ENCODE assay signal across 2 cellular contexts in genomic region chr6:30962716-30963115, GRCh38.
TF ChIP-seq lines count a peak whose summit lies in the region.

No MANE protein-coding gene starts in this region.

TF ChIP-seq in HEK293, 187 proteins besides CTCF, POLR2A, EP300 and RAD21:
- TF ChIP-seq PBX3 (CRISPR knock-in tag; IDR thresholded peaks at IDR 0.05) (no peak), ZNF660 (tag by site-specific recombination; IDR thresholded peaks at IDR 0.05) (no peak), ZNF10 (tag by site-specific recombination; IDR thresholded peaks at IDR 0.05) (no peak), SP7 (tag by site-specific recombination; IDR thresholded peaks at IDR 0.05) (no peak), ZNF155 (tag by site-specific recombination; IDR thresholded peaks at IDR 0.05) (no peak), ZNF747 (tag by site-specific recombination; IDR thresholded peaks at IDR 0.05) (no peak), ZNF658 (tag by site-specific recombination; IDR thresholded peaks at IDR 0.05) (no peak), ZNF366 (tag by site-specific recombination; conservative IDR thresholded peaks at IDR 0.05) (peak; percentile 31; the same call in 1 of the 2 replicates), ZNF223 (tag by site-specific recombination; IDR thresholded peaks at IDR 0.05) (no peak)

TF ChIP-seq in K562, 482 proteins besides CTCF, POLR2A, EP300 and RAD21:
- no peak for TF ChIP-seq CUX1 (CRISPR knock-in tag; IDR thresholded peaks at IDR 0.05)
- no peak for TF ChIP-seq DDX20 (tag; IDR thresholded peaks at IDR 0.05; ENCODE audit: low read depth)
- no peak for TF ChIP-seq ERF (CRISPR knock-in tag; IDR thresholded peaks at IDR 0.05)
- TF ChIP-seq MITF (IDR thresholded peaks at IDR 0.05): no peak
- TF ChIP-seq BCLAF1 (IDR thresholded peaks at IDR 0.05; ENCODE audit: borderline replicate concordance in 1 of 2, control insufficient read depth in 1 of 2, low read depth in 2 of 2, low read length in 1 of 2): no peak
- TF ChIP-seq ARID3B (CRISPR knock-in tag; IDR thresholded peaks at IDR 0.05; ENCODE audit: borderline replicate concordance): no peak
- no peak for TF ChIP-seq POLR3A (IDR thresholded peaks at IDR 0.05; ENCODE audit: borderline replicate concordance, extremely low read depth, insufficient read depth, insufficient read length)
- TF ChIP-seq ZKSCAN1 (IDR thresholded peaks at IDR 0.05; ENCODE audit: low read depth, low read length): no peak
- TF ChIP-seq ZFP36 (IDR thresholded peaks at IDR 0.05; ENCODE audit: low read depth, low read length, partially characterized antibody): no peak
- no peak for TF ChIP-seq PATZ1 (CRISPR knock-in tag; IDR thresholded peaks at IDR 0.05; ENCODE audit: borderline replicate concordance)
- TF ChIP-seq MED1 (CRISPR knock-in tag; IDR thresholded peaks at IDR 0.05; ENCODE audit: borderline replicate concordance): no peak
- TF ChIP-seq BRCA1 (IDR thresholded peaks at IDR 0.05): no peak
- no peak for TF ChIP-seq BRCA1 (CRISPR knock-in tag; IDR thresholded peaks at IDR 0.05)
- TF ChIP-seq GABPB2 (CRISPR knock-in tag; conservative IDR thresholded peaks at IDR 0.05): no peak
- no peak for TF ChIP-seq ZNF143 (CRISPR knock-in tag; IDR thresholded peaks at IDR 0.05)
- TF ChIP-seq THRB (CRISPR knock-in tag; conservative IDR thresholded peaks at IDR 0.05): 0 out of 2 replicates have a peak, but pooled peaks have one; percentile 28
- TF ChIP-seq MCM7 (IDR thresholded peaks at IDR 0.05): no peak
- TF ChIP-seq ZNF277 (CRISPR knock-in tag; IDR thresholded peaks at IDR 0.05; ENCODE audit: borderline replicate concordance): no peak
- TF ChIP-seq ZNF512 (tag; IDR thresholded peaks at IDR 0.05): peak; percentile 91
- no peak for TF ChIP-seq MEF2D (tag; conservative IDR thresholded peaks at IDR 0.05; ENCODE audit: low read depth)
- TF ChIP-seq ZFX (CRISPR knock-in tag; IDR thresholded peaks at IDR 0.05): no peak
- TF ChIP-seq SREBF1 (IDR thresholded peaks at IDR 0.05; ENCODE audit: borderline replicate concordance, low read depth, low read length): no peak
- no peak for TF ChIP-seq TCF7 (IDR thresholded peaks at IDR 0.05; ENCODE audit: borderline replicate concordance)
- 0 out of 2 replicates have a peak, but pooled peaks have one; percentile 21 for TF ChIP-seq OTX1 (CRISPR knock-in tag; IDR thresholded peaks at IDR 0.05)
- TF ChIP-seq ILK (tag; IDR thresholded peaks at IDR 0.05; ENCODE audit: borderline replicate concordance, low read depth): no peak
